In genomic region chr20:61891916-61892649, GRCh38 we compare ENCODE assay signal across 24 cellular contexts.
A peak's percentile ranks its signal among the peaks of the same experiment; 100 is the strongest.
DNase-seq lines count a peak whose midpoint lies in the region; ATAC-seq, FAIRE-seq and TF ChIP-seq lines count a peak whose summit lies in the region.
"Had no signal": no experiment of that assay in that cellular context is flagged by ENCODE, and none has a peak within 500 bp of the region (broad histone marks: within the 10 kb centered on the region; RNA-seq: fewer than 3 reads in every experiment).

No MANE protein-coding gene starts in this region.

- H3K4me1 ChIP-seq in kidney (ENCODE audit: control insufficient read depth in 1 of 2, insufficient read depth in 1 of 2, low read depth in 1 of 2, low read length in 2 of 2) (peaks cover 0 to 3% of the 10 kb centered on the region in 2 donors), spleen (peaks cover 2 to 20% (median 16%) of the 10 kb centered on the region in 6 donors)
- H3K4me1 ChIP-seq: BE2C, HAP-1, SJSA1 had no signal

- no peak overlapping the region for H3K9ac ChIP-seq in kidney (ENCODE audit: low read length in 2 of 2)

- ATAC-seq in HG02981 (IDR thresholded peaks at IDR 0.05; ENCODE audit: unreplicated experiment) = no peak
- ATAC-seq: PC-3 had no signal

- FAIRE-seq in kidney (lab: Jason Lieb, UNC) = no peak
- FAIRE-seq: GM18507 had no signal

- H3K27ac ChIP-seq in kidney (ENCODE audit: low read depth in 2 of 2, low read length in 2 of 2) = no peak overlapping the region
- H3K27ac ChIP-seq in spleen = no peak overlapping the region
- H3K27ac ChIP-seq: SJSA1 had no signal

- intact Hi-C loops in kidney (cut with DNase I) (no loop called here), spleen (cut with DNase I; ENCODE audit: low total_unique reads) (no loop called here)

- peak; percentile 13 for DNase-seq in ELR (ENCODE audit: low read depth)
- DNase-seq in HT1080 (ENCODE audit: low read depth) = peak; percentile 13
- DNase-seq in kidney = peak; percentile 18
- peak; percentile 17 for DNase-seq in spleen
- DNase-seq in NCI-H1092 treated with DMSO at 0.1 percent for 48 hours (lab: John Stamatoyannopoulos, UW) = no peak
- DNase-seq in D341Med (ENCODE audit: low spot score) = no peak
- DNase-seq: BE2C; Calu3; DMS153; DND-41; GOT3; MV-4-11; NCI-H1105 treated with DMSO at 0.1 percent for 48 hours; NCI-H146; NCI-H1930; NCI-H446; NCI-H524 treated with DMSO at 0.1 percent for 48 hours; NCI-H774; NK-92 treated with Interleukin-12 subunit alpha and Interleukin-12 subunit beta, amount 100 ng/mL, for 24 hours; PC-3 had no signal

- H3K9me3 ChIP-seq in kidney (ENCODE audit: control insufficient read depth in 1 of 2, low read length in 2 of 2) (no peaks in the 10 kb centered on the region), spleen (no peaks in the 10 kb centered on the region)
- H3K9me3 ChIP-seq: BE2C, HAP-1, SJSA1 had no signal

- TF ChIP-seq CTCF in kidney (IDR thresholded peaks at IDR 0.05; ENCODE audit: borderline replicate concordance, extremely low read depth, insufficient read depth) (no peak), spleen (IDR thresholded peaks at IDR 0.05 in 8 of 11, conservative IDR thresholded peaks at IDR 0.05 in 3 of 11) (no peak)

- H3K4me3 ChIP-seq in kidney (ENCODE audit: low read length in 2 of 2) = no peak overlapping the region
- H3K4me3 ChIP-seq in spleen = no peak overlapping the region
- H3K4me3 ChIP-seq: HAP-1, SJSA1 had no signal

- peaks cover 0 to 18% (median 0%) of the 10 kb centered on the region in 7 donors for H3K27me3 ChIP-seq in spleen (replicated peaks in 1 of 7)

- TF ChIP-seq POLR2A in spleen (IDR thresholded peaks at IDR 0.05) = no peak

- no peaks in the 10 kb centered on the region for H3K36me3 ChIP-seq in kidney (ENCODE audit: control insufficient read depth in 1 of 2, insufficient read depth in 2 of 2, low read length in 2 of 2)
- H3K36me3 ChIP-seq in spleen = no peaks in the 10 kb centered on the region
- H3K36me3 ChIP-seq: BE2C, HAP-1, SJSA1 had no signal

- 71 to 89% (median 72%) methylated on average over 6 of the region's 6 CpGs for WGBS in spleen, 5 donors

Comparison
In these comparisons a context has a peak if more than half of its experiments do, and no peak if none do; other contexts are left out.
1. DNase-seq: peak in ELR (single experiment), HT1080 (single experiment), kidney (single experiment) and spleen (single experiment); none in NCI-H1092 treated with DMSO at 0.1 percent for 48 hours (single experiment) and D341Med (single experiment).